29 cellular contexts compared by ENCODE assay signal in genomic region chr13:79222427-79223205, GRCh38.
"Had no signal": no experiment of that assay in that cellular context is flagged by ENCODE, and none has a peak within 500 bp of the region (broad histone marks: within the 10 kb centered on the region; RNA-seq: fewer than 3 reads in every experiment).

No MANE protein-coding gene starts in this region.

- H3K27ac Mint-ChIP-seq: activated CD4-positive, alpha-beta memory T cell treated with anti-CD3 and anti-CD28 coated beads, Interleukin-2, amount 10 ng/mL, durations not matched to agents 7 days and 5 days; activated CD4-positive, alpha-beta T cell treated with anti-CD3 and anti-CD28 coated beads for 36 hours; activated CD4-positive, alpha-beta T cell treated with anti-CD3 and anti-CD28 coated beads, Interleukin-2, amount 10 ng/mL, durations not matched to agents 7 days and 5 days; activated naive CD8-positive, alpha-beta T cell; activated T-cell treated with anti-CD3 and anti-CD28 coated beads, Interleukin-2, amount 50 U/mL, for 24 hours; activated T-cell treated with anti-CD3 and anti-CD28 coated beads, Interleukin-2, amount 50 U/mL, for 72 hours; effector memory CD8-positive, alpha-beta T cell; T-helper 17 cell; T-helper 2 cell treated with Interferon-gamma antibody and Interleukin-4, amounts not matched to agents 5 μg/mL and 100 μg/mL, for 36 hours had no signal

- H3K9me3 ChIP-seq: esophagus squamous epithelium had no signal

- H3K4me1 ChIP-seq: esophagus squamous epithelium had no signal

- H3K9me3 Mint-ChIP-seq: activated CD4-positive, alpha-beta memory T cell treated with anti-CD3 and anti-CD28 coated beads, Interleukin-2, amount 10 ng/mL, durations not matched to agents 7 days and 5 days; activated CD4-positive, alpha-beta T cell treated with anti-CD3 and anti-CD28 coated beads, Interleukin-2, amount 10 ng/mL, durations not matched to agents 7 days and 5 days; activated T-cell treated with anti-CD3 and anti-CD28 coated beads, Interleukin-2, amount 50 U/mL, for 24 hours; activated T-cell treated with anti-CD3 and anti-CD28 coated beads, Interleukin-2, amount 50 U/mL, for 72 hours; effector memory CD8-positive, alpha-beta T cell; T-helper 2 cell treated with Interferon-gamma antibody and Interleukin-4, amounts not matched to agents 5 μg/mL and 100 μg/mL, for 36 hours had no signal

- DNase-seq: activated CD4-positive, alpha-beta memory T cell treated with anti-CD3 and anti-CD28 coated beads, Interleukin-2, amount 10 ng/mL, durations not matched to agents 7 days and 5 days; activated CD4-positive, alpha-beta T cell treated with anti-CD3 and anti-CD28 coated beads for 36 hours; activated CD4-positive, alpha-beta T cell treated with anti-CD3 and anti-CD28 coated beads, Interleukin-2, amount 10 ng/mL, durations not matched to agents 7 days and 5 days; activated CD4-positive, alpha-beta T cell treated with anti-CD3 and anti-CD28 coated beads, Interleukin-2, amount 50 U/mL, for 4 hours; activated CD4-positive, CD25-positive, alpha-beta regulatory T cell; activated CD4-positive, CD25-positive, alpha-beta regulatory T cell treated with anti-CD3 and anti-CD28 coated beads, Interleukin-2, amount 50 U/mL, for 72 hours; activated CD8-positive, alpha-beta memory T cell treated with anti-CD3 and anti-CD28 coated beads, Interleukin-2, amount 50 U/mL, for 48 hours; activated gamma-delta T cell; activated naive CD4-positive, alpha-beta T cell; activated naive CD4-positive, alpha-beta T cell treated with anti-CD3 and anti-CD28 coated beads, Interleukin-2, amount 50 U/mL, for 16 hours; activated T-cell treated with anti-CD3 and anti-CD28 coated beads for 4 hours; activated T-cell treated with anti-CD3 and anti-CD28 coated beads, Interleukin-2, amount 50 U/mL, for 24 hours; activated T-cell treated with anti-CD3 and anti-CD28 coated beads, Interleukin-2, amount 50 U/mL, for 72 hours; amniotic stem cell; anterior cingulate cortex; brain microvascular endothelial cell; caudate nucleus; cortex of kidney; dermis blood vessel endothelial cell; effector CD4-positive, alpha-beta T cell; effector memory CD8-positive, alpha-beta T cell; erythroblast; esophagus squamous epithelium; head of caudate nucleus; hippocampal formation; T-helper 1 cell; T-helper 17 cell had no signal

- H3K4me1 Mint-ChIP-seq: activated CD4-positive, alpha-beta T cell treated with anti-CD3 and anti-CD28 coated beads for 36 hours; activated CD4-positive, alpha-beta T cell treated with anti-CD3 and anti-CD28 coated beads, Interleukin-2, amount 10 ng/mL, durations not matched to agents 7 days and 5 days; T-helper 17 cell had no signal

- H3K4me3 ChIP-seq: esophagus squamous epithelium had no signal

- ATAC-seq: activated CD4-positive, alpha-beta T cell treated with anti-CD3 and anti-CD28 coated beads for 36 hours; activated T-cell treated with anti-CD3 and anti-CD28 coated beads, Interleukin-2, amount 50 U/mL, for 72 hours; effector memory CD8-positive, alpha-beta T cell; T-helper 17 cell had no signal

- H3K27ac ChIP-seq: brain microvascular endothelial cell, esophagus squamous epithelium had no signal

- H3K36me3 ChIP-seq: brain microvascular endothelial cell, esophagus squamous epithelium had no signal

- H3K27me3 ChIP-seq: brain microvascular endothelial cell, esophagus squamous epithelium had no signal

- H3K36me3 Mint-ChIP-seq: activated naive CD8-positive, alpha-beta T cell had no signal

- H3K4me3 Mint-ChIP-seq: activated CD4-positive, alpha-beta memory T cell treated with anti-CD3 and anti-CD28 coated beads, Interleukin-2, amount 10 ng/mL, durations not matched to agents 7 days and 5 days; activated CD4-positive, alpha-beta T cell treated with anti-CD3 and anti-CD28 coated beads for 36 hours; activated CD4-positive, alpha-beta T cell treated with anti-CD3 and anti-CD28 coated beads, Interleukin-2, amount 10 ng/mL, durations not matched to agents 7 days and 5 days; activated naive CD8-positive, alpha-beta T cell; activated T-cell treated with anti-CD3 and anti-CD28 coated beads, Interleukin-2, amount 50 U/mL, for 24 hours; activated T-cell treated with anti-CD3 and anti-CD28 coated beads, Interleukin-2, amount 50 U/mL, for 72 hours; effector memory CD8-positive, alpha-beta T cell; T-helper 17 cell; T-helper 2 cell treated with Interferon-gamma antibody and Interleukin-4, amounts not matched to agents 5 μg/mL and 100 μg/mL, for 36 hours had no signal
